8 cellular contexts compared by ENCODE assay signal in genomic region chr1:151327223-151327902, GRCh38. TPM values are rescaled to one million over a fixed set of nuclear protein-coding genes. Genes with fewer than 3 reads are reported as not detected.
A peak's percentile ranks its signal among the peaks of the same experiment; 100 is the strongest.
DNase-seq lines count a peak whose midpoint lies in the region; ATAC-seq and TF ChIP-seq lines count a peak whose summit lies in the region.

Gene PI4KB, minus strand, starts transcription at chr1:151327416. Its CDS starts 10,935 bp downstream, at chr1:151316481.

- H3K27me3 ChIP-seq in AG04450 (ENCODE audit: control insufficient read depth, insufficient read depth, low read length), result no peaks in the 10 kb centered on the region

- peak within 1 kb of the TSS; percentile 95 for H3K27ac ChIP-seq in AG04450 (ENCODE audit: low read depth, low read length)

- CTCF ChIA-PET in AG04450 (lab: Charles Lee), result interaction anchor here (0.6 to 14.1 kb wide), 7 partner anchors 9 to 224 kb away, joined by 3 to 199 read pairs (median 4); no protein-coding TSS in a partner anchor

- no peaks in the 10 kb centered on the region for H3K9me3 ChIP-seq in AG04450 (ENCODE audit: control insufficient read depth, insufficient read depth, low read length)

- no peak for TF ChIP-seq CTCF in AG04450 (IDR thresholded peaks at IDR 0.05; ENCODE audit: low read depth, low read length)

- peak within 1 kb of the TSS; percentile 84 for H3K4me3 ChIP-seq in AG04450 (ENCODE audit: low read depth, low read length)

- peak; percentile 81 for ATAC-seq in GM19035 (IDR thresholded peaks at IDR 0.05; ENCODE audit: unreplicated experiment)
- ATAC-seq in HG03432 (IDR thresholded peaks at IDR 0.05; ENCODE audit: unreplicated experiment), result peak; percentile 81

- POLR2A ChIA-PET in AG04450 (lab: Yijun Ruan, JAX), result interaction anchor here (0.6 to 4.2 kb wide), 13 partner anchors 9 to 73 kb away, joined by 3 to 45 read pairs (median 4); partner anchors contain the start of genes PSMB4 and PSMD4

- peak; percentile 93 for DNase-seq in AG04450 (ENCODE audit: low read depth, low spot score)
- DNase-seq in NCI-H524 (lab: John Stamatoyannopoulos, UW), result peak; percentile 95 to 97
- peak; percentile 82 to 83 for DNase-seq in activated CD4-positive, alpha-beta T cell treated with anti-CD3 and anti-CD28 coated beads for 24 hours (ENCODE audit: low read depth in 2 of 2)
- peak; percentile 99 for DNase-seq in cerebellum (ENCODE audit: low spot score)
- peak; percentile 98 for DNase-seq in islet precursor cell
- peak; percentile 77 for DNase-seq in stimulated activated CD4-positive, alpha-beta T cell treated with anti-CD3 and anti-CD28 coated beads, Interleukin-12 subunit alpha, Interleukin-12 subunit beta, amount 100 ng/mL, for 4 hours

RNA-seq across cellular contexts. Expression of gene PI4KB, which starts in this region (rescaled TPM):
- 75.2 and 83.2 TPM in 2 replicates for polyA plus RNA-seq in AG04450 (2011; rRNA removed)
- polyA minus RNA-seq in AG04450 (2011; rRNA and poly(A)+ RNA removed), result 161 and 181 TPM in 2 replicates
- 26.0 TPM for total RNA-seq in cerebellum

Comparison
In these comparisons a context has a peak if more than half of its experiments do, and no peak if none do; other contexts are left out.
1. Peak in every context shown above with its lines: DNase-seq, ATAC-seq, H3K4me3 ChIP-seq and H3K27ac ChIP-seq.